Comparison of ENCODE assay signal across 9 cellular contexts in genomic region chr1:43705982-43706597, GRCh38. TPM values are rescaled to one million over a fixed set of nuclear protein-coding genes. Genes with fewer than 3 reads are reported as not detected.
A peak's percentile ranks its signal among the peaks of the same experiment; 100 is the strongest.
DNase-seq lines count a peak whose midpoint lies in the region; ATAC-seq and TF ChIP-seq lines count a peak whose summit lies in the region.
"Had no signal": no experiment of that assay in that cellular context is flagged by ENCODE, and none has a peak within 500 bp of the region (broad histone marks: within the 10 kb centered on the region; RNA-seq: fewer than 3 reads in every experiment).

No MANE protein-coding gene starts in this region.

- H3K9me2 ChIP-seq in HCT116 (ENCODE audit: insufficient read depth), result no peaks in the 10 kb centered on the region

- H3K79me2 ChIP-seq in HCT116 (ENCODE audit: insufficient read depth, low read length), result no peaks in the 10 kb centered on the region; the same call in 1 of the 2 replicates

- CTCF ChIA-PET in CD8-positive, alpha-beta T cell (lab: Charles Lee), result no interaction called here
- CTCF ChIA-PET in HCT116 (lab: Charles Lee), result no interaction called here
- CTCF ChIA-PET in activated CD4-positive, alpha-beta memory T cell treated with anti-CD3 and anti-CD28 coated beads for 36 hours (lab: Charles Lee), result interaction anchor here (2.1 kb wide), 1 partner anchor 228 kb away, joined by 14 read pairs; no protein-coding TSS in a partner anchor

- no peaks in the 10 kb centered on the region for H3K9me3 ChIP-seq in CD8-positive, alpha-beta T cell (ENCODE audit: low read length)
- no peaks in the 10 kb centered on the region for H3K9me3 ChIP-seq in HCT116 (ENCODE audit: control insufficient read depth in 1 of 2, insufficient read depth in 1 of 2, low read depth in 1 of 2, low read length in 2 of 2)

- H2AFZ ChIP-seq in HCT116 (ENCODE audit: low read depth, low read length, poor library complexity, severe bottlenecking), result no peak overlapping the region

- no peak for TF ChIP-seq POLR2A in HCT116 (IDR thresholded peaks at IDR 0.05; ENCODE audit: borderline replicate concordance, extremely low read depth, insufficient read depth, insufficient read length)

- peaks cover 30% of the 10 kb centered on the region for H3K4me1 Mint-ChIP-seq in CD8-positive, alpha-beta T cell (ENCODE audit: low read depth)
- H3K4me1 Mint-ChIP-seq in activated CD4-positive, alpha-beta memory T cell treated with anti-CD3 and anti-CD28 coated beads for 36 hours (ENCODE audit: low read depth), result peaks cover 29% of the 10 kb centered on the region
- H3K4me1 Mint-ChIP-seq in memory B cell, result peaks cover 22% of the 10 kb centered on the region

- H3K27ac ChIP-seq in CD8-positive, alpha-beta T cell (ENCODE audit: low read depth, low read length), result no peak overlapping the region
- H3K27ac ChIP-seq in HCT116 (ENCODE audit: low read depth, low read length), result peak overlapping the region; percentile 69

- H3K9me3 Mint-ChIP-seq in CD8-positive, alpha-beta T cell, result no peaks in the 10 kb centered on the region
- H3K9me3 Mint-ChIP-seq in activated CD4-positive, alpha-beta memory T cell treated with anti-CD3 and anti-CD28 coated beads for 36 hours, result no peaks in the 10 kb centered on the region
- no peaks in the 10 kb centered on the region for H3K9me3 Mint-ChIP-seq in memory B cell

- BruUV-seq in HCT116 (replicated peaks; lab: Mats Ljungman, UMichigan), result no TSS peak

- no peak overlapping the region for H3K27ac Mint-ChIP-seq in CD8-positive, alpha-beta T cell
- peak overlapping the region; percentile 58 for H3K27ac Mint-ChIP-seq in activated CD4-positive, alpha-beta memory T cell treated with anti-CD3 and anti-CD28 coated beads for 36 hours
- no peak overlapping the region for H3K27ac Mint-ChIP-seq in memory B cell

- TF ChIP-seq CTCF in CD8-positive, alpha-beta T cell (IDR thresholded peaks at IDR 0.05), result no peak
- no peak for TF ChIP-seq CTCF in HCT116 (IDR thresholded peaks at IDR 0.05 in 2 of 3, conservative IDR thresholded peaks at IDR 0.05 in 1 of 3; ENCODE audit: borderline replicate concordance in 1 of 3, insufficient read depth in 1 of 3, low read depth in 2 of 3, low read length in 2 of 3)

- no peaks in the 10 kb centered on the region for H4K20me1 ChIP-seq in HCT116 (ENCODE audit: insufficient read depth)

- DNase-seq in CD8-positive, alpha-beta T cell, result no peak
- DNase-seq in HCT116 (ENCODE audit: low read depth, low spot score), result no peak
- DNase-seq in activated CD4-positive, alpha-beta memory T cell treated with anti-CD3 and anti-CD28 coated beads for 36 hours, result no peak
- DNase-seq in memory B cell (ENCODE audit: low spot score in 2 of 2), result no peak
- DNase-seq in NCI-H446 treated with DMSO at 0.1 percent for 48 hours (lab: John Stamatoyannopoulos, UW), result no peak
- DNase-seq in stimulated activated CD4-positive, alpha-beta T cell treated with anti-CD3 and anti-CD28 coated beads, Interleukin-1b, Interleukin-23, amount 100 ng/mL, for 48 hours, result no peak
- DNase-seq in head of caudate nucleus, result no peak
- DNase-seq: foreskin melanocyte had no signal

- H3K4me2 ChIP-seq in HCT116 (ENCODE audit: low read length), result peak overlapping the region; percentile 85

- H3K4me3 ChIP-seq in CD8-positive, alpha-beta T cell (ENCODE audit: low read depth, low read length), result no peak overlapping the region
- peak overlapping the region; percentile 80 to 83 for H3K4me3 ChIP-seq in HCT116 (replicated peaks in 1 of 2; ENCODE audit: low read depth in 1 of 2, low read length in 2 of 2)

- intact Hi-C loops in CD8-positive, alpha-beta T cell (cut with DNase I, micrococcal nuclease), result loop anchor here in 1 of 2 experiments (2.0 kb wide), 3 partner anchors 55 to 269 kb away; partner anchors contain the start of genes ATP6V0B, IPO13 and KDM4A
- intact Hi-C loops in HCT116 (cut with micrococcal nuclease) (no loop called here), head of caudate nucleus (cut with DNase I) (loop anchor here (2.0 kb wide), 1 partner anchor 55 kb away; the partner anchor contains the start of gene KDM4A)
- intact Hi-C loops in activated CD4-positive, alpha-beta memory T cell treated with anti-CD3 and anti-CD28 coated beads for 36 hours (cut with micrococcal nuclease), result loop anchor here (2.0 kb wide), 1 partner anchor 325 kb away; the partner anchor contains the start of gene SLC6A9

- peaks cover 13% of the 10 kb centered on the region for H3K4me1 ChIP-seq in CD8-positive, alpha-beta T cell (ENCODE audit: insufficient read depth, low read length)
- H3K4me1 ChIP-seq in HCT116 (ENCODE audit: control insufficient read depth in 1 of 2, insufficient read depth in 2 of 2, low read length in 2 of 2), result peaks cover 4 to 30% of the 10 kb centered on the region in 2 experiments; a peak in 3 of 4 replicates

- H3K27me3 Mint-ChIP-seq in CD8-positive, alpha-beta T cell (ENCODE audit: low read depth), result no peaks in the 10 kb centered on the region
- H3K27me3 Mint-ChIP-seq in activated CD4-positive, alpha-beta memory T cell treated with anti-CD3 and anti-CD28 coated beads for 36 hours, result no peaks in the 10 kb centered on the region
- H3K27me3 Mint-ChIP-seq in memory B cell, result no peaks in the 10 kb centered on the region

- POLR2A ChIA-PET in CD8-positive, alpha-beta T cell (lab: Charles Lee), result interaction anchor here (0.8 to 1.4 kb wide), 2 partner anchors 54 to 56 kb away, joined by 3 to 16 read pairs; partner anchors contain the start of gene KDM4A
- POLR2A ChIA-PET in HCT116 (lab: Charles Lee), result interaction anchor here (0.7 to 1.8 kb wide), 2 partner anchors 55 to 233 kb away, joined by 3 to 6 read pairs; partner anchors contain the start of gene KDM4A
- POLR2A ChIA-PET in activated CD4-positive, alpha-beta memory T cell treated with anti-CD3 and anti-CD28 coated beads for 36 hours (lab: Charles Lee), result interaction anchor here (2.1 kb wide), 1 partner anchor 56 kb away, joined by 20 read pairs; the partner anchor contains the start of gene KDM4A

- peaks cover 47% of the 10 kb centered on the region for H3K36me3 Mint-ChIP-seq in CD8-positive, alpha-beta T cell
- peaks cover 45% of the 10 kb centered on the region for H3K36me3 Mint-ChIP-seq in activated CD4-positive, alpha-beta memory T cell treated with anti-CD3 and anti-CD28 coated beads for 36 hours
- peaks cover 18% of the 10 kb centered on the region for H3K36me3 Mint-ChIP-seq in memory B cell

- peak overlapping the region; percentile 74 for H3K9ac ChIP-seq in HCT116 (ENCODE audit: low read length)

- RAD21 ChIA-PET in HCT116 (lab: Charles Lee; ENCODE audit: low non-redundant PET in 1 of 2, low total read pairs in 2 of 2, uncharacterized antibody in 2 of 2, unreplicated experiment in 2 of 2), result no interaction called here

- no peaks in the 10 kb centered on the region for H3K27me3 ChIP-seq in CD8-positive, alpha-beta T cell (ENCODE audit: insufficient read depth, low read length)
- H3K27me3 ChIP-seq in HCT116 (ENCODE audit: insufficient read depth, low read length), result no peaks in the 10 kb centered on the region

- H3K4me3 Mint-ChIP-seq in CD8-positive, alpha-beta T cell, result peak overlapping the region; percentile 87
- peak overlapping the region; percentile 85 for H3K4me3 Mint-ChIP-seq in activated CD4-positive, alpha-beta memory T cell treated with anti-CD3 and anti-CD28 coated beads for 36 hours
- H3K4me3 Mint-ChIP-seq in memory B cell, result peak overlapping the region; percentile 86

- peaks cover 11% of the 10 kb centered on the region for H3K36me3 ChIP-seq in CD8-positive, alpha-beta T cell (ENCODE audit: insufficient read depth, low read length)
- H3K36me3 ChIP-seq in HCT116 (ENCODE audit: control insufficient read depth in 1 of 2, insufficient read depth in 2 of 2, low read length in 2 of 2), result peaks cover 23 to 24% of the 10 kb centered on the region in 2 experiments

- no peak for TF ChIP-seq RAD21 in HCT116 (IDR thresholded peaks at IDR 0.05; ENCODE audit: low read depth)

- ATAC-seq in CD8-positive, alpha-beta T cell, result no peak
- ATAC-seq in HCT116, result no peak
- ATAC-seq in memory B cell (ENCODE audit: low read depth), result no peak
- no peak for ATAC-seq in HG03039 (IDR thresholded peaks at IDR 0.05; ENCODE audit: unreplicated experiment)

TF ChIP-seq in HCT116, 20 proteins besides CTCF, POLR2A, EP300 and RAD21:
- no peak; the same call in 1 of the 2 replicates for TF ChIP-seq JUND (IDR thresholded peaks at IDR 0.05)
- peak; percentile 38 for TF ChIP-seq POLR2AphosphoS5 (IDR thresholded peaks at IDR 0.05; ENCODE audit: low read depth, low read length)

RNA-seq across cellular contexts. Expression of gene ST3GAL3, which starts 1.2 kb away (rescaled TPM):
- total RNA-seq in CD8-positive, alpha-beta T cell, result 10 to 100 TPM; 12.2 to 14.2 TPM
- 7.2 TPM for total RNA-seq in HCT116 (2021; ENCODE audit: unreplicated experiment)
- polyA plus RNA-seq in HCT116 (2012), result 4.2 and 4.3 TPM in 2 replicates
- total RNA-seq in activated CD4-positive, alpha-beta memory T cell treated with anti-CD3 and anti-CD28 coated beads for 36 hours, result 10 to 100 TPM; 14.7 to 16.0 TPM

RNA-seq across cellular contexts. Expression of gene KDM4A, which starts 56.1 kb away (rescaled TPM):
- total RNA-seq in CD8-positive, alpha-beta T cell, result 10 to 100 TPM; 20.0 to 22.5 TPM
- 46.9 TPM for total RNA-seq in HCT116 (2021; ENCODE audit: unreplicated experiment)
- polyA plus RNA-seq in HCT116 (2012), result 33.1 and 43.6 TPM in 2 replicates
- 10 to 100 TPM; 31.9 to 32.4 TPM for total RNA-seq in activated CD4-positive, alpha-beta memory T cell treated with anti-CD3 and anti-CD28 coated beads for 36 hours
